Comparison of ENCODE assay signal across 28 cellular contexts in genomic region chr15:81520480-81520879, GRCh38.
"Had no signal": no experiment of that assay in that cellular context is flagged by ENCODE, and none has a peak within 500 bp of the region (broad histone marks: within the 10 kb centered on the region; RNA-seq: fewer than 3 reads in every experiment).

No MANE protein-coding gene starts in this region.

- ATAC-seq: effector memory CD8-positive, alpha-beta T cell; esophagus mucosa; foreskin keratinocyte; gastrocnemius medialis; gastroesophageal sphincter; heart left ventricle; heart right ventricle had no signal

- H3K9me3 ChIP-seq: colonic mucosa, esophagus muscularis mucosa, esophagus squamous epithelium, gastrocnemius medialis, gastroesophageal sphincter, heart left ventricle, heart right ventricle had no signal

- DNase-seq: colonic mucosa; cortex of kidney; dermis blood vessel endothelial cell; dorsolateral prefrontal cortex; effector CD4-positive, alpha-beta T cell; effector CD8-positive, alpha-beta T cell; effector memory CD4-positive, alpha-beta T cell; effector memory CD8-positive, alpha-beta T cell; endodermal cell; erythroblast; esophagus squamous epithelium; foreskin fibroblast; foreskin keratinocyte; foreskin melanocyte; gastrocnemius medialis; glutamatergic neuron; head of caudate nucleus; heart left ventricle; heart right ventricle had no signal

- H3K27ac ChIP-seq: colonic mucosa, coronary artery, dorsolateral prefrontal cortex, epithelial cell of prostate, esophagus muscularis mucosa, esophagus squamous epithelium, foreskin keratinocyte, gastrocnemius medialis, gastroesophageal sphincter, heart left ventricle, heart right ventricle had no signal

- H3K4me3 ChIP-seq: colonic mucosa, coronary artery, dorsolateral prefrontal cortex, esophagus muscularis mucosa, esophagus squamous epithelium, gastrocnemius medialis, gastroesophageal sphincter, heart left ventricle, heart right ventricle had no signal

- FAIRE-seq: colon, endometrium, endothelial cell of umbilical vein, frontal cortex had no signal

- H3K36me3 ChIP-seq: colonic mucosa, esophagus muscularis mucosa, esophagus squamous epithelium, gastrocnemius medialis, gastroesophageal sphincter, heart left ventricle, heart right ventricle had no signal

- H3K4me1 ChIP-seq: colonic mucosa, esophagus muscularis mucosa, esophagus squamous epithelium, gastrocnemius medialis, gastroesophageal sphincter, heart left ventricle, heart right ventricle had no signal

- H3K27me3 ChIP-seq: colonic mucosa, esophagus muscularis mucosa, foreskin keratinocyte, gastrocnemius medialis, gastroesophageal sphincter, heart left ventricle, heart right ventricle had no signal
